Comparison of ENCODE assay signal across 16 cellular contexts in genomic region chr10:105718207-105718995, GRCh38.
"Had no signal": no experiment of that assay in that cellular context is flagged by ENCODE, and none has a peak within 500 bp of the region (broad histone marks: within the 10 kb centered on the region; RNA-seq: fewer than 3 reads in every experiment).

No MANE protein-coding gene starts in this region.

- ATAC-seq: activated CD4-positive, alpha-beta T cell treated with anti-CD3 and anti-CD28 coated beads for 36 hours; activated CD8-positive, alpha-beta memory T cell treated with anti-CD3 and anti-CD28 coated beads, Interleukin-2, amount 10 ng/mL, durations not matched to agents 7 days and 5 days; heart right ventricle; natural killer cell treated with Interleukin-12 subunit alpha and Interleukin-12 subunit beta and Interleukin-15 and Interleukin-18, amount 100 ng/mL, for 72 hours; sciatic nerve; stimulated activated memory B cell treated with anti-CD40 and anti-IgM and Interleukin-4, amounts not matched to agents 10 μg/mL and 1 μg/mL and 100 μg/mL, for 72 hours; WTC11 had no signal

- H3K27me3 ChIP-seq: esophagus muscularis mucosa, heart right ventricle, neutrophil, testis, upper lobe of left lung had no signal

- H3K4me1 ChIP-seq: esophagus muscularis mucosa, heart right ventricle, testis, upper lobe of left lung had no signal

- DNase-seq: activated CD4-positive, alpha-beta memory T cell treated with anti-CD3 and anti-CD28 coated beads, Interleukin-2, amount 10 ng/mL, durations not matched to agents 7 days and 5 days; activated CD4-positive, alpha-beta T cell treated with anti-CD3 and anti-CD28 coated beads for 36 hours; activated CD8-positive, alpha-beta memory T cell treated with anti-CD3 and anti-CD28 coated beads, Interleukin-2, amount 10 ng/mL, durations not matched to agents 7 days and 5 days; effector memory CD4-positive, alpha-beta T cell; heart right ventricle; immature natural killer cell; stimulated activated CD4-positive, alpha-beta T cell treated with anti-CD3 and anti-CD28 coated beads, Interleukin-4, amount 100 ng/mL, for 4 hours; testis; upper lobe of left lung had no signal

- H3K36me3 ChIP-seq: esophagus muscularis mucosa, heart right ventricle, neutrophil, upper lobe of left lung had no signal

- H3K9me3 ChIP-seq: esophagus muscularis mucosa, heart right ventricle, neutrophil, testis, upper lobe of left lung had no signal

- FAIRE-seq: endothelial cell of umbilical vein had no signal

- H3K27ac ChIP-seq: esophagus muscularis mucosa, heart right ventricle, neutrophil, testis, upper lobe of left lung had no signal

- H3K4me3 ChIP-seq: esophagus muscularis mucosa, heart right ventricle, testis, upper lobe of left lung had no signal
